In the genomic region with DNA sequence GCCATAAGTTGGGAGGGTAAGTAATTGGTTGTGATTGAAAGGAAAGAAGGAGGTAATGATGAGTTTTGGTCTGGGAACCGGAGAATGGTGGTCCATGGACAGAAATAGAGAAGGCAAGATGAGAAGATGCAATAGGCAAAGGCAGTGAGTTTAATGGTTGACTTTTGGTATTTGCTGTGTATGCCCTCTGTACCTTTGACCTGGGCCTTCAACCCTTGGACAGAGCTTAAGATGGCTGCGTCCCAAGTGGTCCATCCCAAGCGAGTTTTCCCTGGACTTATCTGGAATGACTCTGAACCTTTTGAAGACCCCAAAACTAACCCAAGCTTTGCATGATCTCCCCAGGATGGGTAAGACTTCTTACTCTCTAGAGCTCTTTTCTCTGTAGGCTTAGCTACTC, we compare ENCODE assay signal across 17 cellular contexts.
DNase-seq lines count a peak whose midpoint lies in the region; ATAC-seq and TF ChIP-seq lines count a peak whose summit lies in the region.
"Had no signal": no experiment of that assay in that cellular context is flagged by ENCODE, and none has a peak within 500 bp of the region (broad histone marks: within the 10 kb centered on the region; RNA-seq: fewer than 3 reads in every experiment).

No MANE protein-coding gene starts in this region.

- 57% methylated on average over 3 of the region's 3 CpGs for WGBS in liver

- peak overlapping the region; percentile 3 for H3K27ac Mint-ChIP-seq in progenitor cell of endocrine pancreas
- no peak overlapping the region for H3K27ac Mint-ChIP-seq in activated CD8-positive, alpha-beta memory T cell treated with anti-CD3 and anti-CD28 coated beads, Interleukin-2, amount 10 ng/mL, durations not matched to agents 7 days and 5 days
- H3K27ac Mint-ChIP-seq: B cell; CD4-positive, alpha-beta T cell; CD8-positive, alpha-beta T cell had no signal

- peak; percentile 59 for ATAC-seq in left lobe of liver
- no peak for ATAC-seq in activated CD8-positive, alpha-beta memory T cell treated with anti-CD3 and anti-CD28 coated beads, Interleukin-2, amount 10 ng/mL, durations not matched to agents 7 days and 5 days
- ATAC-seq: A549; CD8-positive, alpha-beta T cell had no signal

- H3K9ac ChIP-seq in liver (ENCODE audit: low read depth in 1 of 2, low read length in 2 of 2): no peak overlapping the region
- H3K9ac ChIP-seq: BLaER1 treated with 17β-estradiol and CSF1 and Interleukin-3, amounts not matched to agents 10 nM and 100 nM had no signal

- H3K36me3 Mint-ChIP-seq in progenitor cell of endocrine pancreas (ENCODE audit: insufficient read depth): no peaks in the 10 kb centered on the region
- no peaks in the 10 kb centered on the region for H3K36me3 Mint-ChIP-seq in activated CD8-positive, alpha-beta memory T cell treated with anti-CD3 and anti-CD28 coated beads, Interleukin-2, amount 10 ng/mL, durations not matched to agents 7 days and 5 days
- H3K36me3 Mint-ChIP-seq: CD8-positive, alpha-beta T cell had no signal

- no peaks in the 10 kb centered on the region for H3K36me3 ChIP-seq in liver (ENCODE audit: control insufficient read depth in 4 of 4, insufficient read depth in 3 of 4, low read depth in 1 of 4, low read length in 3 of 4)
- H3K36me3 ChIP-seq: BLaER1 treated with 17β-estradiol and CSF1 and Interleukin-3, amounts not matched to agents 10 nM and 100 nM had no signal

- H3K4me1 Mint-ChIP-seq in progenitor cell of endocrine pancreas (ENCODE audit: low read depth): no peaks in the 10 kb centered on the region
- no peaks in the 10 kb centered on the region for H3K4me1 Mint-ChIP-seq in activated CD8-positive, alpha-beta memory T cell treated with anti-CD3 and anti-CD28 coated beads, Interleukin-2, amount 10 ng/mL, durations not matched to agents 7 days and 5 days

- peaks cover 0 to 4% (median 0%) of the 10 kb centered on the region in 4 donors for H3K4me1 ChIP-seq in liver (ENCODE audit: control insufficient read depth in 4 of 4, insufficient read depth in 4 of 4, low read length in 3 of 4)
- H3K4me1 ChIP-seq: A549; BLaER1 treated with 17β-estradiol and CSF1 and Interleukin-3, amounts not matched to agents 10 nM and 100 nM; Caco-2 had no signal

- DNase-seq in left lobe of liver (ENCODE audit: low spot score) (no peak), progenitor cell of endocrine pancreas (ENCODE audit: low spot score, unreplicated experiment) (no peak), GM19240 (ENCODE audit: insufficient read length, low spot score) (no peak)
- no peak for DNase-seq in activated CD8-positive, alpha-beta memory T cell treated with anti-CD3 and anti-CD28 coated beads, Interleukin-2, amount 10 ng/mL, durations not matched to agents 7 days and 5 days
- DNase-seq: AML-193; Caco-2; Calu3; CD4-positive, alpha-beta T cell; CD8-positive, alpha-beta T cell; DMS79 treated with DMSO at 0.1 percent for 48 hours; GF-D8 had no signal

- H3K27ac ChIP-seq in liver (ENCODE audit: low read depth in 1 of 2, low read length in 2 of 2): no peak overlapping the region
- H3K27ac ChIP-seq: 22Rv1; A549; BLaER1 treated with 17β-estradiol and CSF1 and Interleukin-3, amounts not matched to agents 10 nM and 100 nM; C4-2B had no signal

- no peaks in the 10 kb centered on the region for H3K27me3 Mint-ChIP-seq in progenitor cell of endocrine pancreas
- no peaks in the 10 kb centered on the region for H3K27me3 Mint-ChIP-seq in activated CD8-positive, alpha-beta memory T cell treated with anti-CD3 and anti-CD28 coated beads, Interleukin-2, amount 10 ng/mL, durations not matched to agents 7 days and 5 days
- H3K27me3 Mint-ChIP-seq: B cell; CD4-positive, alpha-beta T cell had no signal

- H3K9me3 ChIP-seq in liver (ENCODE audit: control insufficient read depth in 4 of 4, low read length in 3 of 4): no peaks in the 10 kb centered on the region
- H3K9me3 ChIP-seq: A549; BLaER1 treated with 17β-estradiol and CSF1 and Interleukin-3, amounts not matched to agents 10 nM and 100 nM; Caco-2 had no signal

- no peak overlapping the region for H3K4me3 Mint-ChIP-seq in progenitor cell of endocrine pancreas (ENCODE audit: low read depth)
- no peak overlapping the region for H3K4me3 Mint-ChIP-seq in activated CD8-positive, alpha-beta memory T cell treated with anti-CD3 and anti-CD28 coated beads, Interleukin-2, amount 10 ng/mL, durations not matched to agents 7 days and 5 days
- H3K4me3 Mint-ChIP-seq: B cell; CD4-positive, alpha-beta T cell; CD8-positive, alpha-beta T cell had no signal

- H3K9me3 Mint-ChIP-seq in progenitor cell of endocrine pancreas (ENCODE audit: low read depth): no peaks in the 10 kb centered on the region
- H3K9me3 Mint-ChIP-seq in activated CD8-positive, alpha-beta memory T cell treated with anti-CD3 and anti-CD28 coated beads, Interleukin-2, amount 10 ng/mL, durations not matched to agents 7 days and 5 days (ENCODE audit: low read depth): peaks cover 2% of the 10 kb centered on the region

- TF ChIP-seq RAD21 in liver (IDR thresholded peaks at IDR 0.05): no peak

- CTCF ChIA-PET in activated CD8-positive, alpha-beta memory T cell treated with anti-CD3 and anti-CD28 coated beads, Interleukin-2, amount 10 ng/mL, durations not matched to agents 7 days and 5 days (lab: Charles Lee): no interaction called here

- no peak overlapping the region for H3K4me3 ChIP-seq in liver (ENCODE audit: low read depth in 1 of 3, low read length in 3 of 3)
- H3K4me3 ChIP-seq: A549; BLaER1 treated with 17β-estradiol and CSF1 and Interleukin-3, amounts not matched to agents 10 nM and 100 nM had no signal

- TF ChIP-seq CTCF in liver (IDR thresholded peaks at IDR 0.05; ENCODE audit: low read depth, low read length, missing input control): no peak
- no peak for TF ChIP-seq CTCF in progenitor cell of endocrine pancreas (IDR thresholded peaks at IDR 0.05; ENCODE audit: unreplicated experiment)

- no peaks in the 10 kb centered on the region for H3K27me3 ChIP-seq in liver (ENCODE audit: control insufficient read depth in 4 of 4, insufficient read depth in 4 of 4, low read length in 3 of 4)
- H3K27me3 ChIP-seq: BLaER1 treated with 17β-estradiol and CSF1 and Interleukin-3, amounts not matched to agents 10 nM and 100 nM had no signal

TF ChIP-seq in liver, 16 proteins besides CTCF, POLR2A, EP300 and RAD21:
- TF ChIP-seq RXRA (IDR thresholded peaks at IDR 0.05): peak; percentile 30 to 50
- no peak for TF ChIP-seq YY1 (IDR thresholded peaks at IDR 0.05)
- peak; percentile 64 for TF ChIP-seq HNF4G (IDR thresholded peaks at IDR 0.05)
- TF ChIP-seq HNF4A (conservative IDR thresholded peaks at IDR 0.05): peak; percentile 78 to 94
- no peak for TF ChIP-seq FOXA1 (IDR thresholded peaks at IDR 0.05)
- TF ChIP-seq, protein P1, sequence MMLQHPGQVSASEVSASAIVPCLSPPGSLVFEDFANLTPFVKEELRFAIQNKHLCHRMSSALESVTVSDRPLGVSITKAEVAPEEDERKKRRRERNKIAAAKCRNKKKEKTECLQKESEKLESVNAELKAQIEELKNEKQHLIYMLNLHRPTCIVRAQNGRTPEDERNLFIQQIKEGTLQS (IDR thresholded peaks at IDR 0.05): no peak
